In the genomic region with DNA sequence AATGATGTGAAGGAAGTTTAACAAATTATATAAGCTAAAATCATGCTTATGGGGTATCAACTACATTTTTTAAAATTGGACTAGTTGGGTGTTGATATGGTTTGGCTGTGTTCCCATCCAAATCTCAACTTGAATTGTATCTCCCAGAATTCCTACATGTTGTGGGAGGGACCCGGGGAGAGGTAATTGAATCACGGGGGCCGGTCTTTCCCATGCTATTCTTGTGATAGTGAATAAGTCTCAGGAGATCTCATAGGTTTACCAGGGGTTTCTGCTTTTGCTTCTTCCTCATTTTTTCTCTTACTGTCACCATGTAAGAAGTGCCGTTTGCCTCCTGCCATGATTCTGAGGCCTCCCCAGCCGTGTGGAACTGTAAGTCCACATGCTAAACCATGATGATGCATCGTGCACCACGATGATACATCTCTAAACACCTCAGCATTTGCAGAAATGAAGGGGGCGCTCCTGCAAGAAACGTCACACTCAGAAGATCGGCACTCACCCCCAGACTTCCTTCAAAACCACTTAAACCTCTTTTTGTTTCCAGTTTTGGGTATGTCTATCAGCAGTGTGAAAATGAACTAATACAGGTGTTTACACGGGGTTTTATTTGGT, we compare ENCODE assay signal across 16 cellular contexts.
DNase-seq lines count a peak whose midpoint lies in the region; ATAC-seq and TF ChIP-seq lines count a peak whose summit lies in the region.
"Had no signal": no experiment of that assay in that cellular context is flagged by ENCODE, and none has a peak within 500 bp of the region (broad histone marks: within the 10 kb centered on the region; RNA-seq: fewer than 3 reads in every experiment).

No MANE protein-coding gene starts in this region.

- H4K20me1 ChIP-seq in neural progenitor cell (ENCODE audit: low read depth): no peaks in the 10 kb centered on the region

- 68 to 83% methylated on average over 11 of the region's 11 CpGs for WGBS in thyroid gland, 2 donors

- intact Hi-C loops in thyroid gland (cut with DNase I): no loop called here

- H3K9me3 ChIP-seq in neural progenitor cell (ENCODE audit: low read depth) (no peaks in the 10 kb centered on the region), thyroid gland (no peaks in the 10 kb centered on the region)
- H3K9me3 ChIP-seq: A549, colonic mucosa, suprapubic skin had no signal

- H3K4me3 Mint-ChIP-seq in brain (peak overlapping the region in 2 of 5 experiments; percentile 27 to 46), neural progenitor cell (no peak overlapping the region)
- H3K4me3 Mint-ChIP-seq: neural crest cell had no signal

- H3K4me1 Mint-ChIP-seq in brain (peaks cover 51% of the 10 kb centered on the region), neural progenitor cell (peaks cover 12% of the 10 kb centered on the region)

- no peak for TF ChIP-seq POLR2A in thyroid gland (IDR thresholded peaks at IDR 0.05)

- H3K27ac Mint-ChIP-seq in brain (peak overlapping the region in 4 of 5 experiments; percentile 9 to 85 (median 61)), neural progenitor cell (no peak overlapping the region)

- H3K79me2 ChIP-seq in neural progenitor cell (ENCODE audit: low read depth): no peaks in the 10 kb centered on the region

- peak overlapping the region; percentile 95 for H3K27ac ChIP-seq in rectal smooth muscle tissue (ENCODE audit: low read depth, low read length)
- no peak overlapping the region for H3K27ac ChIP-seq in neural progenitor cell
- H3K27ac ChIP-seq in thyroid gland: no peak overlapping the region
- H3K27ac ChIP-seq: A549, suprapubic skin, WERI-Rb-1 had no signal

- no peak for TF ChIP-seq CTCF in brain (conservative IDR thresholded peaks at IDR 0.05)
- TF ChIP-seq CTCF in neural progenitor cell (IDR thresholded peaks at IDR 0.05): no peak
- TF ChIP-seq CTCF in thyroid gland (IDR thresholded peaks at IDR 0.05): no peak

- H3K4me1 ChIP-seq in rectal smooth muscle tissue (ENCODE audit: control insufficient read depth, insufficient read depth, low read length) (peaks cover 19% of the 10 kb centered on the region), neural progenitor cell (peaks cover 34% of the 10 kb centered on the region), thyroid gland (no peaks in the 10 kb centered on the region)
- H3K4me1 ChIP-seq: A549, colonic mucosa, suprapubic skin had no signal

- no peak for ATAC-seq in GM18858 (IDR thresholded peaks at IDR 0.05; ENCODE audit: unreplicated experiment)
- ATAC-seq: A549, SK-N-SH treated with all-trans-retinoic acid at 6 μM for 48 hours had no signal

- H3F3A ChIP-seq in neural progenitor cell (ENCODE audit: low read depth): peaks cover 32% of the 10 kb centered on the region

- peaks cover 0 to 6% (median 4%) of the 10 kb centered on the region in 5 experiments for H3K9me3 Mint-ChIP-seq in brain
- H3K9me3 Mint-ChIP-seq in neural progenitor cell: no peaks in the 10 kb centered on the region
- H3K9me3 Mint-ChIP-seq: neural crest cell had no signal

- no peaks in the 10 kb centered on the region for H3K36me3 ChIP-seq in rectal smooth muscle tissue (ENCODE audit: control insufficient read depth, insufficient read depth, low read length)
- H3K36me3 ChIP-seq in neural progenitor cell: no peaks in the 10 kb centered on the region
- no peaks in the 10 kb centered on the region for H3K36me3 ChIP-seq in thyroid gland
- H3K36me3 ChIP-seq: colonic mucosa, suprapubic skin, WERI-Rb-1 had no signal

- H3K27me3 Mint-ChIP-seq in brain (peaks cover 10% of the 10 kb centered on the region), neural progenitor cell (ENCODE audit: insufficient read depth, low read depth) (peaks cover 6% of the 10 kb centered on the region)

- H3K4me3 ChIP-seq in rectal smooth muscle tissue (ENCODE audit: low read length): no peak overlapping the region
- H3K4me3 ChIP-seq in neural progenitor cell: no peak overlapping the region
- H3K4me3 ChIP-seq in thyroid gland (replicated peaks in 1 of 3): no peak overlapping the region
- H3K4me3 ChIP-seq: A549, colonic mucosa, lung, suprapubic skin had no signal

- no peak overlapping the region for H3K4me2 ChIP-seq in neural progenitor cell
- H3K4me2 ChIP-seq: A549 had no signal

- H3K27me3 ChIP-seq in rectal smooth muscle tissue (ENCODE audit: control insufficient read depth, insufficient read depth, low read length) (no peaks in the 10 kb centered on the region), neural progenitor cell (no peaks in the 10 kb centered on the region), thyroid gland (no peaks in the 10 kb centered on the region)
- H3K27me3 ChIP-seq: colonic mucosa had no signal

- DNase-seq in NCI-H2029 (lab: John Stamatoyannopoulos, UW) (peak; percentile 4), NCI-H2029 treated with DMSO at 0.1 percent for 48 hours (lab: John Stamatoyannopoulos, UW) (no peak), HS-5 (ENCODE audit: low read depth) (peak; percentile 28), neural progenitor cell (ENCODE audit: low spot score) (no peak), thyroid gland (no peak)
- DNase-seq: colonic mucosa, NCI-H2227 treated with DMSO at 0.1 percent for 48 hours, WERI-Rb-1 had no signal

- H3K9ac ChIP-seq in rectal smooth muscle tissue (ENCODE audit: low read length) (no peak overlapping the region), neural progenitor cell (no peak overlapping the region)

- no peak overlapping the region for H2AFZ ChIP-seq in neural progenitor cell (replicated peaks)

- no peaks in the 10 kb centered on the region for H3K36me3 Mint-ChIP-seq in brain
- no peaks in the 10 kb centered on the region for H3K36me3 Mint-ChIP-seq in neural progenitor cell

Comparison
In these comparisons a context has a peak if more than half of its experiments do, and no peak if none do; other contexts are left out.
1. DNase-seq: peak in NCI-H2029 (single experiment) and HS-5 (single experiment); none in NCI-H2029 treated with DMSO at 0.1 percent for 48 hours (single experiment), neural progenitor cell (single experiment) and thyroid gland (0 of 2).